Comparison of ENCODE assay signal across 8 cellular contexts in genomic region chr2:32356735-32357544, GRCh38. TPM values are rescaled to one million over a fixed set of nuclear protein-coding genes. Genes with fewer than 3 reads are reported as not detected.
DNase-seq lines count a peak whose midpoint lies in the region; ATAC-seq and TF ChIP-seq lines count a peak whose summit lies in the region.

TSS of gene BIRC6 (plus strand) at chr2:32357023. CDS start at chr2:32357162, 139 bp downstream.

- H3K36me3 ChIP-seq in suprapubic skin: no peaks in the 10 kb centered on the region

- peak within 1 kb of the TSS; percentile 95 for H3K27ac ChIP-seq in suprapubic skin

- H3K9me3 Mint-ChIP-seq in activated naive CD4-positive, alpha-beta T cell treated with anti-CD3 and anti-CD28 coated beads, Interleukin-2, amount 50 U/mL, for 72 hours: peaks cover 0 to 5% of the 10 kb centered on the region in 2 donors

- peak; percentile 90 for ATAC-seq in HG02642 (IDR thresholded peaks at IDR 0.05; ENCODE audit: poor library complexity, unreplicated experiment)
- ATAC-seq in activated naive CD4-positive, alpha-beta T cell treated with anti-CD3 and anti-CD28 coated beads, Interleukin-2, amount 50 U/mL, for 72 hours: peak; percentile 95 to 96

- peak; percentile 92 for DNase-seq in NCI-H1105 (lab: John Stamatoyannopoulos, UW)
- DNase-seq in SKM-1 (lab: John Stamatoyannopoulos, UW; ENCODE audit: unreplicated experiment): peak; percentile 96
- DNase-seq in activated naive CD4-positive, alpha-beta T cell treated with anti-CD3 and anti-CD28 coated beads, Interleukin-2, amount 50 U/mL, for 72 hours (ENCODE audit: low spot score in 2 of 2): peak; percentile 95 to 98
- no peak for DNase-seq in glomerular endothelial cell (ENCODE audit: extremely low read depth, low read depth, low spot score)
- DNase-seq in occipital lobe (lab: John Stamatoyannopoulos, UW): peak; percentile 99
- peak; percentile 98 to 99 for DNase-seq in suprapubic skin (ENCODE audit: low spot score in 2 of 2)

- no peaks in the 10 kb centered on the region for H3K9me3 ChIP-seq in suprapubic skin

- peak within 1 kb of the TSS; percentile 95 for H3K4me3 ChIP-seq in suprapubic skin

- WGBS in suprapubic skin: 1% methylated on average over 65 of the region's 94 CpGs

- peaks cover 35% of the 10 kb centered on the region for H3K4me1 ChIP-seq in suprapubic skin

- peaks cover 18 to 24% of the 10 kb centered on the region in 2 donors for H3K36me3 Mint-ChIP-seq in activated naive CD4-positive, alpha-beta T cell treated with anti-CD3 and anti-CD28 coated beads, Interleukin-2, amount 50 U/mL, for 72 hours

- no peak for TF ChIP-seq EP300 in suprapubic skin (IDR thresholded peaks at IDR 0.05)

- TF ChIP-seq POLR2A in GM10847 (IDR thresholded peaks at IDR 0.05; ENCODE audit: extremely low read depth, insufficient read length) (peak; percentile 89), suprapubic skin (IDR thresholded peaks at IDR 0.05) (peak; percentile 54 to 58)

- no peaks in the 10 kb centered on the region for H3K27me3 ChIP-seq in suprapubic skin

- no peak for TF ChIP-seq CTCF in suprapubic skin (IDR thresholded peaks at IDR 0.05)

- H3K27ac Mint-ChIP-seq in activated naive CD4-positive, alpha-beta T cell treated with anti-CD3 and anti-CD28 coated beads, Interleukin-2, amount 50 U/mL, for 72 hours: peak within 1 kb of the TSS; percentile 86 to 95

RNA-seq across cellular contexts. Expression of gene BIRC6, which starts in this region (rescaled TPM):
- total RNA-seq in activated naive CD4-positive, alpha-beta T cell treated with anti-CD3 and anti-CD28 coated beads, Interleukin-2, amount 50 U/mL, for 72 hours: 100 to 1,000 TPM in 1 of 2 donors, 10 to 100 TPM in 1; 95.9 to 108 TPM
- 64.1 and 113 TPM in 2 replicates for total RNA-seq in glomerular endothelial cell
- 272 TPM for total RNA-seq in occipital lobe
- 100 to 1,000 TPM; 101 to 319 (median 109) TPM for total RNA-seq in suprapubic skin
